ENCODE assay signal across 12 cellular contexts in genomic region chr1:21974699-21975098, GRCh38. TPM values are rescaled to one million over a fixed set of nuclear protein-coding genes. Genes with fewer than 3 reads are reported as not detected.
DNase-seq lines count a peak whose midpoint lies in the region; TF ChIP-seq lines count a peak whose summit lies in the region.
"Not testable (repeated sequence)": the region's sequence is repeated elsewhere in the genome, so short reads cannot be mapped to it uniquely, and the experiment has no call there.
"Had no signal": no experiment of that assay in that cellular context is flagged by ENCODE, and none has a peak within 500 bp of the region (broad histone marks: within the 10 kb centered on the region; RNA-seq: fewer than 3 reads in every experiment).

No MANE protein-coding gene starts in this region.

- DNase-seq in Caco-2: peak; percentile 63 to 78
- DNase-seq in NCI-H1092 treated with DMSO at 0.1 percent for 48 hours (lab: John Stamatoyannopoulos, UW): peak; percentile 21
- DNase-seq in NCI-H2196 treated with DMSO at 0.1 percent for 48 hours (lab: John Stamatoyannopoulos, UW; ENCODE audit: unreplicated experiment): peak; percentile 17
- peak; percentile 76 for DNase-seq in SHP77 treated with DMSO at 0.1 percent for 48 hours (lab: John Stamatoyannopoulos, UW)
- DNase-seq in dermis microvascular lymphatic vessel endothelial cell (ENCODE audit: low read depth in 2 of 2): peak; percentile 76 to 95
- peak; percentile 9 for DNase-seq in iris pigment epithelial cell (ENCODE audit: low read depth)
- DNase-seq in mucosa of gallbladder (ENCODE audit: low spot score): peak; percentile 82
- DNase-seq in type B pancreatic cell (ENCODE audit: extremely low spot score, unreplicated experiment): not testable (repeated sequence)

- CTCF ChIA-PET in Caco-2 (lab: Charles Lee): not testable (repeated sequence)

- POLR2A ChIA-PET in Caco-2 (lab: Charles Lee): not testable (repeated sequence)

- H3K27ac Mint-ChIP-seq in Caco-2 (ENCODE audit: unreplicated experiment): not testable (repeated sequence)
- peak overlapping the region; percentile 85 for H3K27ac Mint-ChIP-seq in type B pancreatic cell

- not testable (repeated sequence) for H3K4me1 ChIP-seq in Caco-2

- not testable (repeated sequence) for H3K4me3 Mint-ChIP-seq in Caco-2 (ENCODE audit: unreplicated experiment); type B pancreatic cell

- not testable (repeated sequence) for H3K9me3 Mint-ChIP-seq in Caco-2 (ENCODE audit: unreplicated experiment); type B pancreatic cell

- not testable (repeated sequence) for H3K36me3 ChIP-seq in Caco-2 (ENCODE audit: control insufficient read depth, insufficient read depth, low read length)

- not testable (repeated sequence) for BruUV-seq in Caco-2 (replicated peaks; lab: Mats Ljungman, UMichigan)

- not testable (repeated sequence) for H3K27me3 Mint-ChIP-seq in Caco-2 (ENCODE audit: insufficient read depth, unreplicated experiment); type B pancreatic cell

- not testable (repeated sequence) for H3K36me3 Mint-ChIP-seq in Caco-2 (ENCODE audit: insufficient read depth, unreplicated experiment); type B pancreatic cell

- H3K9me3 ChIP-seq in Caco-2: not testable (repeated sequence)

- not testable (repeated sequence) for H3K4me3 ChIP-seq in Caco-2 (ENCODE audit: low read depth, low read length)

- not testable (repeated sequence) for H3K27me3 ChIP-seq in Caco-2 (replicated peaks; ENCODE audit: control insufficient read depth, insufficient read depth, low read length)

- not testable (repeated sequence) for H3K4me1 Mint-ChIP-seq in Caco-2 (ENCODE audit: low read depth, unreplicated experiment)
- peaks cover 12% of the 10 kb centered on the region for H3K4me1 Mint-ChIP-seq in type B pancreatic cell (ENCODE audit: unreplicated experiment)

- intact Hi-C loops in Caco-2 (cut with micrococcal nuclease; ENCODE audit: unreplicated experiment): not testable (repeated sequence)

- not testable (repeated sequence) for TF ChIP-seq CTCF in Caco-2 (IDR thresholded peaks at IDR 0.05; ENCODE audit: insufficient read depth in 1 of 2, low read depth in 1 of 2, low read length in 1 of 2, severe bottlenecking in 1 of 2, unreplicated experiment in 1 of 2); type B pancreatic cell (conservative IDR thresholded peaks at IDR 0.05)

RNA-seq across cellular contexts. Expression of gene CELA3B, which starts 2.1 kb away (rescaled TPM):
- total RNA-seq in Caco-2 (2022) (not detected in 2 replicates), dermis microvascular lymphatic vessel endothelial cell (0.13 TPM in 1 of 2 replicates, not detected in the other), mucosa of gallbladder (13.7 TPM), type B pancreatic cell (ENCODE audit: low replicate concordance) (not detected in 2 replicates)
- total RNA-seq: activated naive CD8-positive, alpha-beta T cell treated with anti-CD3 and anti-CD28 coated beads for 36 hours; activated T-helper 2 cell treated with anti-CD3 and anti-CD28 coated beads, Interferon-gamma antibody, Interleukin-2, Interleukin-4, amounts not matched to agents 10 μg/mL and 5 μg/mL and 100 μg/mL, durations not matched to agents 14 hours and 24 hours and 36 hours; G401; PC-9 had no signal

RNA-seq across cellular contexts. Expression of gene CELA3A, which starts 26.8 kb away (rescaled TPM):
- total RNA-seq in Caco-2 (2022): not detected in 2 replicates
- total RNA-seq in dermis microvascular lymphatic vessel endothelial cell: not detected in 2 replicates
- 25.1 TPM for total RNA-seq in mucosa of gallbladder
- total RNA-seq in type B pancreatic cell (ENCODE audit: low replicate concordance): 0.40 TPM in 1 of 2 replicates, not detected in the other
- total RNA-seq: activated naive CD8-positive, alpha-beta T cell treated with anti-CD3 and anti-CD28 coated beads for 36 hours; activated T-helper 2 cell treated with anti-CD3 and anti-CD28 coated beads, Interferon-gamma antibody, Interleukin-2, Interleukin-4, amounts not matched to agents 10 μg/mL and 5 μg/mL and 100 μg/mL, durations not matched to agents 14 hours and 24 hours and 36 hours; G401; PC-9 had no signal

RNA-seq across cellular contexts. Expression of gene HSPG2, which starts 37.6 kb away (rescaled TPM):
- total RNA-seq in Caco-2 (2022): 234 and 237 TPM in 2 replicates
- 281 and 463 TPM in 2 replicates for total RNA-seq in dermis microvascular lymphatic vessel endothelial cell
- total RNA-seq in mucosa of gallbladder: 746 TPM
- 124 and 130 TPM in 2 replicates for total RNA-seq in type B pancreatic cell (ENCODE audit: low replicate concordance)

Comparison
In these comparisons a context has a peak if more than half of its experiments do, and no peak if none do; other contexts are left out.
1. RNA of gene CELA3B, which starts 2.1 kb away (total RNA-seq): 13.7 TPM in mucosa of gallbladder (single experiment); 0.13 TPM in dermis microvascular lymphatic vessel endothelial cell, not detected in Caco-2 and not detected in type B pancreatic cell; every median in the first group is over 10 times any median in the second.
2. RNA of gene CELA3A, which starts 26.8 kb away (total RNA-seq): 25.1 TPM in mucosa of gallbladder (single experiment); 0.40 TPM in type B pancreatic cell, not detected in Caco-2 and not detected in dermis microvascular lymphatic vessel endothelial cell; every median in the first group is over 10 times any median in the second.